Comparison of ENCODE assay signal across 10 cellular contexts in the genomic region with DNA sequence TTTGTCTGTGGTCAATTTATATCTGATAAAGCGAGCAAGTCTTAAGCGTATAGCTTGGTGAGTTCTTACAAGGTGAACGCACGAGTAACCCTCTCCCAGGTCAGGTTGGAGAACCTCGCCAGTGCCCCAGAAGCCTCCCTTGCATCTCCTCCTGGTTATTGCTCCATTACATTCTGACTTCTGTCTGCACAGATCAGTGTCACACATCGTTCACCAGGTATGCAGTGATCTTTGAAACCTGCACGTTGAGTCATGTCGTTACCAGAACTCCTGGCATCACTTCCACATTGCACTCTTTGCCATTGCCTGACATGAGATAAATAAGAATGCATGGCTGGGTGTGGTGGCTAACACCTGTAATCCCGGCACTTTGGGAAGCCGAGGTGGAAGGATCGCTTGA. TPM values are rescaled to one million over a fixed set of nuclear protein-coding genes. Genes with fewer than 3 reads are reported as not detected.
A peak's percentile ranks its signal among the peaks of the same experiment; 100 is the strongest.
DNase-seq lines count a peak whose midpoint lies in the region; ATAC-seq and TF ChIP-seq lines count a peak whose summit lies in the region.
"Had no signal": no experiment of that assay in that cellular context is flagged by ENCODE, and none has a peak within 500 bp of the region (broad histone marks: within the 10 kb centered on the region; RNA-seq: fewer than 3 reads in every experiment).

No MANE protein-coding gene starts in this region.

- H3K27me3 Mint-ChIP-seq in activated naive CD8-positive, alpha-beta T cell treated with anti-CD3 and anti-CD28 coated beads for 36 hours: peaks cover 26% of the 10 kb centered on the region

- H3K4me1 ChIP-seq in transverse colon: peaks cover 0 to 18% (median 4%) of the 10 kb centered on the region in 4 donors

- in situ Hi-C loops in transverse colon (cut with MboI; ENCODE audit: low pct_ligation_motif_present in 1 of 4, low pct_unique_long_range_greater_than_20kb in 1 of 4, low sequenced_read_pairs in 3 of 4): no loop called here

- peak overlapping the region; percentile 53 to 89 (median 62) for H3K27ac ChIP-seq in transverse colon

- DNase-seq in activated CD4-positive, alpha-beta T cell treated with anti-CD3 and anti-CD28 coated beads for 48 hours: peak; percentile 18
- DNase-seq in activated CD4-positive, alpha-beta T cell treated with anti-CD3 and anti-CD28 coated beads, Interleukin-2, amount 50 U/mL, for 4 hours: no peak
- peak; percentile 93 for DNase-seq in epithelial cell of esophagus (ENCODE audit: low read depth)
- DNase-seq in transverse colon: no peak
- no peak for DNase-seq in DMS79 treated with DMSO at 0.1 percent for 48 hours (lab: John Stamatoyannopoulos, UW)
- no peak for DNase-seq in central memory CD4-positive, alpha-beta T cell
- DNase-seq in activated naive CD8-positive, alpha-beta T cell treated with anti-CD3 and anti-CD28 coated beads for 36 hours: no peak
- DNase-seq: glutamatergic neuron, right cardiac atrium had no signal

- H3K4me1 Mint-ChIP-seq in activated naive CD8-positive, alpha-beta T cell treated with anti-CD3 and anti-CD28 coated beads for 36 hours: peaks cover 3% of the 10 kb centered on the region

- H3K4me3 ChIP-seq in epithelial cell of esophagus (ENCODE audit: low read length) (no peak overlapping the region), transverse colon (no peak overlapping the region)

- TF ChIP-seq POLR2A in transverse colon (IDR thresholded peaks at IDR 0.05): no peak

- no peaks in the 10 kb centered on the region for H3K36me3 Mint-ChIP-seq in activated naive CD8-positive, alpha-beta T cell treated with anti-CD3 and anti-CD28 coated beads for 36 hours

- H3K27ac Mint-ChIP-seq in activated naive CD8-positive, alpha-beta T cell treated with anti-CD3 and anti-CD28 coated beads for 36 hours: no peak overlapping the region

- ATAC-seq in HG03103 (IDR thresholded peaks at IDR 0.05; ENCODE audit: low read depth, unreplicated experiment): peak; percentile 74

- no peak overlapping the region for H3K4me3 Mint-ChIP-seq in activated naive CD8-positive, alpha-beta T cell treated with anti-CD3 and anti-CD28 coated beads for 36 hours

- TF ChIP-seq CTCF in epithelial cell of esophagus (IDR thresholded peaks at IDR 0.05; ENCODE audit: insufficient read depth, low read depth, low read length, missing control alignments): no peak
- no peak for TF ChIP-seq CTCF in transverse colon (IDR thresholded peaks at IDR 0.05)

- no peaks in the 10 kb centered on the region for H3K9me3 Mint-ChIP-seq in activated naive CD8-positive, alpha-beta T cell treated with anti-CD3 and anti-CD28 coated beads for 36 hours

- H3K36me3 ChIP-seq in transverse colon: no peaks in the 10 kb centered on the region

- TF ChIP-seq EP300 in transverse colon (IDR thresholded peaks at IDR 0.05; ENCODE audit: low read depth): no peak

- H3K27me3 ChIP-seq in transverse colon: no peaks in the 10 kb centered on the region

- WGBS in transverse colon (ENCODE audit: low coverage in 1 of 2), 2 donors: 73% methylated on average over 11 of the region's 11 CpGs; no CpG with 5 or more reads in 1 of the 2 donors

- intact Hi-C loops in transverse colon (cut with DNase I; ENCODE audit: low total_unique reads): no loop called here

- no peaks in the 10 kb centered on the region for H3K9me3 ChIP-seq in transverse colon

RNA-seq across cellular contexts. Expression of a gene that starts 44.2 kb away (rescaled TPM):
- total RNA-seq in transverse colon: 10 to 100 TPM; 25.7 to 61.7 (median 53.1) TPM
- 1 to 10 TPM; 1.8 to 2.3 TPM for total RNA-seq in activated naive CD8-positive, alpha-beta T cell treated with anti-CD3 and anti-CD28 coated beads for 36 hours

Comparison
In these comparisons a context has a peak if more than half of its experiments do, and no peak if none do; other contexts are left out.
1. DNase-seq: peak in activated CD4-positive, alpha-beta T cell treated with anti-CD3 and anti-CD28 coated beads for 48 hours (single experiment) and epithelial cell of esophagus (single experiment); none in activated CD4-positive, alpha-beta T cell treated with anti-CD3 and anti-CD28 coated beads, Interleukin-2, amount 50 U/mL, for 4 hours (0 of 2), transverse colon (single experiment), DMS79 treated with DMSO at 0.1 percent for 48 hours (single experiment), central memory CD4-positive, alpha-beta T cell (single experiment) and activated naive CD8-positive, alpha-beta T cell treated with anti-CD3 and anti-CD28 coated beads for 36 hours (single experiment).
2. RNA of a gene that starts 44.2 kb away (total RNA-seq): 25.7 to 61.7 TPM in transverse colon; 1.8 to 2.3 TPM in activated naive CD8-positive, alpha-beta T cell treated with anti-CD3 and anti-CD28 coated beads for 36 hours; every median in the first group is over 4 times any median in the second.